Comparison of ENCODE assay signal across 22 cellular contexts in genomic region chr14:75390183-75390582, GRCh38. TPM values are rescaled to one million over a fixed set of nuclear protein-coding genes. Genes with fewer than 3 reads are reported as not detected.
A peak's percentile ranks its signal among the peaks of the same experiment; 100 is the strongest.
DNase-seq lines count a peak whose midpoint lies in the region; ATAC-seq, FAIRE-seq and TF ChIP-seq lines count a peak whose summit lies in the region.
"Had no signal": no experiment of that assay in that cellular context is flagged by ENCODE, and none has a peak within 500 bp of the region (broad histone marks: within the 10 kb centered on the region; RNA-seq: fewer than 3 reads in every experiment).

No MANE protein-coding gene starts in this region.

- in situ Hi-C loops in IMR-90 (cut with MboI; ENCODE audit: low sequenced_read_pairs), result no loop called here
- in situ Hi-C loops in K562 (cut with MboI), result no loop called here

- H4K20me1 ChIP-seq in IMR-90 (ENCODE audit: insufficient read depth, low read length), result no peaks in the 10 kb centered on the region
- no peaks in the 10 kb centered on the region for H4K20me1 ChIP-seq in K562 (replicated peaks; ENCODE audit: control insufficient read depth, insufficient read depth, low read length)
- H4K20me1 ChIP-seq: BLaER1 treated with 17β-estradiol and CSF1 and Interleukin-3, amounts not matched to agents 10 nM and 100 nM had no signal

- TF ChIP-seq EP300 in A549 (IDR thresholded peaks at IDR 0.05) (no peak), K562 (IDR thresholded peaks at IDR 0.05; ENCODE audit: low read length) (no peak)

- TF ChIP-seq POLR2A in A549 (IDR thresholded peaks at IDR 0.05; ENCODE audit: low read length) (no peak), IMR-90 (IDR thresholded peaks at IDR 0.05; ENCODE audit: low read depth, low read length) (no peak), K562 (conservative IDR thresholded peaks at IDR 0.05) (no peak)

- WGBS in A549 (ENCODE audit: missing lambda C conversion rate), result 59% methylated on average over 3 of the region's 3 CpGs
- no CpG with 5 or more reads among the region's 3 CpGs for WGBS in IMR-90 (ENCODE audit: extremely low coverage in 2 of 2, insufficient read length in 1 of 2), 2 experiments
- WGBS in K562 (ENCODE audit: insufficient coverage, low coverage, missing lambda C conversion rate), result 3% methylated on average over 3 of the region's 3 CpGs

- H3K18ac ChIP-seq in IMR-90 (ENCODE audit: low read depth, low read length), result no peak overlapping the region

- H2BK5ac ChIP-seq in IMR-90 (ENCODE audit: low read depth, low read length, poor library complexity, severe bottlenecking), result no peak overlapping the region

- H3K36me3 ChIP-seq in IMR-90 (ENCODE audit: control insufficient read depth, insufficient read depth, low read length) (no peaks in the 10 kb centered on the region), K562 (ENCODE audit: control insufficient read depth, insufficient read depth, low read length) (no peaks in the 10 kb centered on the region), MG63 (no peaks in the 10 kb centered on the region)
- H3K36me3 ChIP-seq: BLaER1 treated with 17β-estradiol and CSF1 and Interleukin-3, amounts not matched to agents 10 nM and 100 nM had no signal

- FAIRE-seq in A549 (lab: Jason Lieb, UNC) (no peak), K562 (lab: Jason Lieb, UNC) (no peak)
- FAIRE-seq: A204.1, G401.6, GM12891, GM19239 had no signal

- intact Hi-C loops in IMR-90 (cut with micrococcal nuclease) (no loop called here), K562 (cut with micrococcal nuclease) (no loop called here)

- dilution Hi-C loops in IMR-90 (cut with HindIII; ENCODE audit: low sequenced_read_pairs, unreplicated experiment), result no loop called here

- no peak overlapping the region for H3K9ac ChIP-seq in IMR-90 (ENCODE audit: low read depth, low read length)
- no peak overlapping the region for H3K9ac ChIP-seq in K562 (ENCODE audit: insufficient read depth in 1 of 2, low read depth in 2 of 2, low read length in 2 of 2)
- H3K9ac ChIP-seq: BLaER1 treated with 17β-estradiol and CSF1 and Interleukin-3, amounts not matched to agents 10 nM and 100 nM had no signal

- no peak overlapping the region for H2BK15ac ChIP-seq in IMR-90 (ENCODE audit: low read depth, low read length)

- no peak overlapping the region for H4K91ac ChIP-seq in IMR-90 (ENCODE audit: insufficient read depth, low read depth, low read length)

- H3K14ac ChIP-seq in IMR-90 (replicated peaks; ENCODE audit: low read depth, low read length), result no peak overlapping the region

- no peak overlapping the region for H4K8ac ChIP-seq in IMR-90 (ENCODE audit: low read depth in 2 of 2, low read length in 2 of 2)

- TF ChIP-seq CTCF in A549 (IDR thresholded peaks at IDR 0.05), result no peak
- no peak for TF ChIP-seq CTCF in IMR-90 (conservative IDR thresholded peaks at IDR 0.05; ENCODE audit: low read depth, low read length)
- no peak for TF ChIP-seq CTCF in K562 (IDR thresholded peaks at IDR 0.05 in 2 of 3, conservative IDR thresholded peaks at IDR 0.05 in 1 of 3; ENCODE audit: insufficient read depth in 2 of 3, low read depth in 1 of 3, low read length in 3 of 3)

- no peak overlapping the region for H2AK5ac ChIP-seq in IMR-90 (ENCODE audit: low read depth, low read length)

- no peaks in the 10 kb centered on the region for H3K79me2 ChIP-seq in K562 (ENCODE audit: control insufficient read depth, insufficient read depth, low read length)

- H3K9me1 ChIP-seq in IMR-90 (ENCODE audit: insufficient read depth, low read length) (no peaks in the 10 kb centered on the region), K562 (ENCODE audit: control insufficient read depth, insufficient read depth, low read length) (no peaks in the 10 kb centered on the region)

- no peak overlapping the region for H3K56ac ChIP-seq in IMR-90 (ENCODE audit: extremely low read depth, insufficient read depth, low read length)

- TF ChIP-seq RAD21 in A549 (conservative IDR thresholded peaks at IDR 0.05 in 1 of 2, IDR thresholded peaks at IDR 0.05 in 1 of 2) (no peak), IMR-90 (IDR thresholded peaks at IDR 0.05; ENCODE audit: low read length) (no peak), K562 (CRISPR knock-in tag; conservative IDR thresholded peaks at IDR 0.05 in 1 of 2, IDR thresholded peaks at IDR 0.05 in 1 of 2) (no peak)

- CTCF ChIA-PET in A549 (lab: Yijun Ruan, JAX) (interaction anchor here (0.6 to 1.7 kb wide), 3 partner anchors 7 to 187 kb away, joined by 3 to 5 read pairs (median 3); no protein-coding TSS in a partner anchor), IMR-90 (lab: Yijun Ruan, JAX) (no interaction called here), K562 (lab: Yijun Ruan, JAX; ENCODE audit: low intra/inter-chr PET ratio) (no interaction called here)

- H4K5ac ChIP-seq in IMR-90 (ENCODE audit: low read depth, low read length), result no peak overlapping the region

- DNase-seq in A549 (ENCODE audit: low read depth in 1 of 2, low spot score in 1 of 2) (no peak), IMR-90 (no peak), K562 (ENCODE audit: extremely low read depth in 1 of 4, low spot score in 3 of 4) (no peak), MG63 (no peak), DMS53 treated with DMSO at 0.1 percent for 48 hours (lab: John Stamatoyannopoulos, UW; ENCODE audit: unreplicated experiment) (no peak)
- DNase-seq: 8988T; AML-193; CD4-positive, alpha-beta memory T cell; CD4-positive, CD25-positive, alpha-beta regulatory T cell; CD8-positive, alpha-beta memory T cell; COR-L47; DMS 273 treated with DMSO at 0.1 percent for 48 hours; DMS153; DMS53; DMS79 treated with DMSO at 0.1 percent for 48 hours; GF-D8 had no signal

- no peak overlapping the region for H3K4ac ChIP-seq in IMR-90 (ENCODE audit: low read depth, low read length)

- no peak overlapping the region for H2BK120ac ChIP-seq in IMR-90 (ENCODE audit: low read depth, low read length)

- H2AK9ac ChIP-seq in IMR-90 (replicated peaks; ENCODE audit: low read depth, low read length, poor library complexity), result no peak overlapping the region

- no peaks in the 10 kb centered on the region for H3K79me1 ChIP-seq in IMR-90 (ENCODE audit: low read depth in 1 of 2, low read length in 2 of 2)

- POLR2A ChIA-PET in A549 (lab: Yijun Ruan, JAX), result no interaction called here
- POLR2A ChIA-PET in IMR-90 (lab: Charles Lee; ENCODE audit: unreplicated experiment), result no interaction called here
- POLR2A ChIA-PET in K562 (lab: Yijun Ruan, JAX), result no interaction called here

- no peak overlapping the region for H2BK20ac ChIP-seq in IMR-90 (ENCODE audit: low read depth, low read length)

- no TSS peak for BruUV-seq in IMR-90 (replicated peaks; lab: Mats Ljungman, UMichigan)
- BruUV-seq in K562 (replicated peaks; lab: Mats Ljungman, UMichigan), result no TSS peak

- no peak overlapping the region for H3K27ac ChIP-seq in A549
- no peak overlapping the region for H3K27ac ChIP-seq in IMR-90 (ENCODE audit: insufficient read depth, low read length)
- no peak overlapping the region for H3K27ac ChIP-seq in K562 (ENCODE audit: extremely low read depth, low read depth, low read length)
- H3K27ac ChIP-seq: BLaER1 treated with 17β-estradiol and CSF1 and Interleukin-3, amounts not matched to agents 10 nM and 100 nM; C4-2B had no signal

- H3K4me2 ChIP-seq in A549 (peak overlapping the region; percentile 22; the same call in 1 of the 3 replicates), IMR-90 (ENCODE audit: low read depth, low read length) (no peak overlapping the region), K562 (ENCODE audit: insufficient read depth, low read length) (no peak overlapping the region)
- H3K4me2 ChIP-seq: BLaER1 treated with 17β-estradiol and CSF1 and Interleukin-3, amounts not matched to agents 10 nM and 100 nM had no signal

- peaks cover 29% of the 10 kb centered on the region for H3K27me3 ChIP-seq in IMR-90 (ENCODE audit: control insufficient read depth, insufficient read depth, low read length)
- H3K27me3 ChIP-seq in K562 (ENCODE audit: control insufficient read depth in 2 of 2, insufficient read depth in 2 of 2, low read length in 2 of 2), result peaks cover under 1 to 16% of the 10 kb centered on the region in 2 experiments; a peak in 3 of 5 replicates
- no peaks in the 10 kb centered on the region for H3K27me3 ChIP-seq in MG63
- H3K27me3 ChIP-seq: BLaER1 treated with 17β-estradiol and CSF1 and Interleukin-3, amounts not matched to agents 10 nM and 100 nM had no signal

- no peaks in the 10 kb centered on the region for H3K4me1 ChIP-seq in A549
- no peaks in the 10 kb centered on the region for H3K4me1 ChIP-seq in IMR-90 (ENCODE audit: control insufficient read depth, insufficient read depth, low read length)
- no peaks in the 10 kb centered on the region for H3K4me1 ChIP-seq in K562 (replicated peaks in 1 of 2; ENCODE audit: control insufficient read depth in 2 of 2, insufficient read depth in 2 of 2, low read length in 2 of 2)
- H3K4me1 ChIP-seq: BLaER1 treated with 17β-estradiol and CSF1 and Interleukin-3, amounts not matched to agents 10 nM and 100 nM had no signal

- H3K23ac ChIP-seq in IMR-90 (ENCODE audit: low read depth, low read length), result no peak overlapping the region

- H2AFZ ChIP-seq in IMR-90 (replicated peaks; ENCODE audit: low read length, poor library complexity) (no peak overlapping the region), K562 (ENCODE audit: low read depth, low read length) (no peak overlapping the region)

- ATAC-seq in A549, result no peak
- no peak for ATAC-seq in IMR-90 (ENCODE audit: low read depth)
- ATAC-seq in K562, result no peak

- H3K9me3 ChIP-seq in A549 (no peaks in the 10 kb centered on the region), IMR-90 (ENCODE audit: control insufficient read depth, insufficient read depth, low read length) (no peaks in the 10 kb centered on the region), K562 (replicated peaks; ENCODE audit: control insufficient read depth, insufficient read depth, low read depth, low read length) (no peaks in the 10 kb centered on the region), MG63 (no peaks in the 10 kb centered on the region)

- H3K4me3 ChIP-seq in A549, result no peak overlapping the region
- H3K4me3 ChIP-seq in IMR-90 (ENCODE audit: insufficient read depth, low read depth, low read length), result no peak overlapping the region
- no peak overlapping the region for H3K4me3 ChIP-seq in K562
- no peak overlapping the region for H3K4me3 ChIP-seq in MG63
- H3K4me3 ChIP-seq: BLaER1 treated with 17β-estradiol and CSF1 and Interleukin-3, amounts not matched to agents 10 nM and 100 nM had no signal

RNA-seq across cellular contexts. Expression of gene JDP2, which starts 37.6 kb away (rescaled TPM):
- polyA plus RNA-seq in A549 (2011; rRNA removed) (17.2 and 31.2 TPM in 2 replicates), A549 (2017; fragmentation: RNase III; extraction: RNeasy Plus Mini Kit Qiagen cat#74134 plus additional on column Dnase treatment) (22.4 to 25.4 TPM (median 23.2 TPM) in 3 replicates), IMR-90 (2012; rRNA removed) (38.4 and 39.7 TPM in 2 replicates), K562 (2011; rRNA removed) (0.78 and 4.6 TPM in 2 replicates), K562 (2014; fragmentation: Illumina TruSeq; extraction: Trizol) (4.6 and 5.4 TPM in 2 replicates), K562 (2014; fragmentation: Nextera tagmentation; extraction: Ambion mirVana) (under 1 TPM; 0.27 to 0.34 TPM), K562 (2014; rRNA removed) (8.5 and 16.5 TPM in 2 replicates)
- polyA plus RNA-seq in A549 (2012; cell fraction: cytosol; rRNA removed), result 36.1 and 38.3 TPM in 2 replicates
- polyA plus RNA-seq in A549 (2012; cell fraction: nucleus; rRNA removed), result 25.5 and 27.7 TPM in 2 replicates
- 15.0 and 24.1 TPM in 2 replicates for polyA minus RNA-seq in A549 (2011; rRNA and poly(A)+ RNA removed)
- total RNA-seq in IMR-90 (2012; rRNA removed) (35.7 and 38.9 TPM in 2 replicates), K562 (2014; rRNA removed) (13.8 and 16.7 TPM in 2 replicates), K562 (2014; rRNA removed; fragmentation: Illumina TruSeq; extraction: Trizol) (2.5 and 3.1 TPM in 2 replicates), K562 (2015; rRNA removed; fragmentation: Illumina TruSeq; extraction: Trizol) (1.7 and 2.4 TPM in 2 replicates), K562 (2021) (8.9 and 9.6 TPM in 2 replicates)
- 47.8 and 52.8 TPM in 2 replicates for polyA plus RNA-seq in IMR-90 (2012; cell fraction: cytosol; rRNA removed)
- 18.7 and 32.8 TPM in 2 replicates for polyA plus RNA-seq in IMR-90 (2012; cell fraction: nucleus; rRNA removed; ENCODE audit: low replicate concordance)
- total RNA-seq in K562 (2011; cell fraction: chromatin; rRNA removed; ENCODE audit: low replicate concordance), result 1.3 and 2.2 TPM in 2 replicates
- 0.67 and 1.3 TPM in 2 replicates for total RNA-seq in K562 (2011; cell fraction: nucleolus; rRNA removed)
- total RNA-seq in K562 (2011; cell fraction: nucleoplasm; rRNA removed), result 1.5 and 1.6 TPM in 2 replicates
- polyA plus RNA-seq in K562 (2011; cell fraction: cytosol; rRNA removed), result 1.1 and 4.4 TPM in 2 replicates
- polyA plus RNA-seq in K562 (2011; cell fraction: nucleus; rRNA removed), result 1.1 and 4.5 TPM in 2 replicates
- 2.0 and 14.4 TPM in 2 replicates for polyA plus RNA-seq in K562 (2012)
- 0.53 and 2.8 TPM in 2 replicates for polyA minus RNA-seq in K562 (2011; rRNA and poly(A)+ RNA removed)
- polyA minus RNA-seq in K562 (2011; cell fraction: cytosol; rRNA and poly(A)+ RNA removed), result 7.4 TPM in 1 of 2 replicates, not detected in the other
- polyA minus RNA-seq in K562 (2011; cell fraction: nucleus; rRNA and poly(A)+ RNA removed), result 0.40 and 3.4 TPM in 2 replicates
- 76.1 and 78.4 TPM in 2 replicates for total RNA-seq in MG63 (2014; rRNA removed; shearing (Covaris generic); ENCODE audit: low replicate concordance)
- polyA plus RNA-seq: CD8-positive, alpha-beta memory T cell had no signal

Comparison
In these comparisons a context has a peak if more than half of its experiments do, and no peak if none do; other contexts are left out.
1. Of the 35 proteins assayed by ChIP-seq in both K562 and A549: peak only in K562: none; only in A549: none; in both: MAFK; in neither: 34.